8 cellular contexts compared by ENCODE assay signal in genomic region chr19:45506246-45506990, GRCh38. TPM values are rescaled to one million over a fixed set of nuclear protein-coding genes. Genes with fewer than 3 reads are reported as not detected.
DNase-seq lines count a peak whose midpoint lies in the region; ATAC-seq and TF ChIP-seq lines count a peak whose summit lies in the region.

No MANE protein-coding gene starts in this region.

- H3K4me1 Mint-ChIP-seq in Calu3 (ENCODE audit: low read depth, unreplicated experiment) (peaks cover 33% of the 10 kb centered on the region), endothelial cell (ENCODE audit: unreplicated experiment) (peaks cover 20% of the 10 kb centered on the region)

- no TSS peak for BruUV-seq in Calu3 (replicated peaks; lab: Mats Ljungman, UMichigan)

- ATAC-seq in GM21390 (IDR thresholded peaks at IDR 0.05; ENCODE audit: unreplicated experiment), result peak; percentile 53

- DNase-seq in Calu3 (peak; percentile 99), HUDEP-2 (lab: John Stamatoyannopoulos, UW; ENCODE audit: unreplicated experiment in 76 of 76) (peak in 75 of 76 experiments; percentile 70 to 99 (median 92)), NOMO-1 treated with DMSO at 0.1 percent for 48 hours (lab: John Stamatoyannopoulos, UW; ENCODE audit: unreplicated experiment) (peak; percentile 89), endothelial cell (ENCODE audit: low spot score) (peak; percentile 94), midbrain (lab: John Stamatoyannopoulos, UW) (peak; percentile 87)
- DNase-seq in activated CD8-positive, alpha-beta memory T cell treated with anti-CD3 and anti-CD28 coated beads, Interleukin-2, amount 50 U/mL, for 1 hour (ENCODE audit: extremely low read depth), result peak; percentile 92
- peak; percentile 99 for DNase-seq in stimulated activated CD8-positive, alpha-beta memory T cell treated with anti-CD3 and anti-CD28 coated beads, Interleukin-15, amount 100 ng/mL, for 48 hours (ENCODE audit: low read depth in 2 of 2)

- H3K27me3 Mint-ChIP-seq in Calu3 (ENCODE audit: unreplicated experiment), result no peaks in the 10 kb centered on the region
- H3K27me3 Mint-ChIP-seq in endothelial cell (ENCODE audit: unreplicated experiment), result peaks cover 18% of the 10 kb centered on the region

- intact Hi-C loops in Calu3 (cut with micrococcal nuclease; ENCODE audit: unreplicated experiment), result loop anchor here (5.0 kb wide), 1 partner anchor 136 kb away; no protein-coding TSS in a partner anchor

- CTCF ChIA-PET in Calu3 (lab: Charles Lee), result interaction anchor here (0.6 to 1.1 kb wide), 4 partner anchors 28 to 474 kb away, joined by 3 to 4 read pairs (median 3); no protein-coding TSS in a partner anchor

- H3K36me3 Mint-ChIP-seq in Calu3 (ENCODE audit: insufficient read depth, unreplicated experiment) (peaks cover 71% of the 10 kb centered on the region), endothelial cell (ENCODE audit: low read depth, unreplicated experiment) (peaks cover 17% of the 10 kb centered on the region)

- H3K4me3 Mint-ChIP-seq in Calu3 (ENCODE audit: low read depth, unreplicated experiment), result peak overlapping the region; percentile 84
- peak overlapping the region; percentile 94 for H3K4me3 Mint-ChIP-seq in endothelial cell (ENCODE audit: unreplicated experiment)

- H3K27ac Mint-ChIP-seq in Calu3 (ENCODE audit: unreplicated experiment) (peak overlapping the region; percentile 98), endothelial cell (ENCODE audit: unreplicated experiment) (peak overlapping the region; percentile 81)

- TF ChIP-seq CTCF in Calu3 (IDR thresholded peaks at IDR 0.05; ENCODE audit: unreplicated experiment), result no peak
- TF ChIP-seq CTCF in endothelial cell (IDR thresholded peaks at IDR 0.05; ENCODE audit: unreplicated experiment), result no peak

- no peaks in the 10 kb centered on the region for H3K9me3 Mint-ChIP-seq in Calu3 (ENCODE audit: low read depth, unreplicated experiment)
- H3K9me3 Mint-ChIP-seq in endothelial cell (ENCODE audit: unreplicated experiment), result no peaks in the 10 kb centered on the region

RNA-seq across cellular contexts. Expression of gene VASP, which starts 0.9 kb away (rescaled TPM):
- total RNA-seq in Calu3 (2022), result 194 and 219 TPM in 2 replicates
- total RNA-seq in endothelial cell (ENCODE audit: unreplicated experiment), result 246 TPM

RNA-seq across cellular contexts. Expression of gene PPM1N, which starts 8.2 kb away (rescaled TPM):
- 5.0 and 6.8 TPM in 2 replicates for total RNA-seq in Calu3 (2022)
- total RNA-seq in endothelial cell (ENCODE audit: unreplicated experiment), result 0.33 TPM

RNA-seq across cellular contexts. Expression of gene RTN2, which starts 9.6 kb away (rescaled TPM):
- total RNA-seq in Calu3 (2022) (5.7 and 7.2 TPM in 2 replicates), endothelial cell (ENCODE audit: unreplicated experiment) (25.3 TPM)

RNA-seq across cellular contexts. Expression of gene FOSB, which starts 38.6 kb away (rescaled TPM):
- total RNA-seq in Calu3 (2022), result 18.7 and 23.8 TPM in 2 replicates
- 64.2 TPM for total RNA-seq in endothelial cell (ENCODE audit: unreplicated experiment)

Comparison
In these comparisons a context has a peak if more than half of its experiments do, and no peak if none do; other contexts are left out.
1. Peak in every context shown above with its lines: DNase-seq and ATAC-seq.